In genomic region chr2:217713395-217714267, GRCh38 we compare ENCODE assay signal across 9 cellular contexts.
A peak's percentile ranks its signal among the peaks of the same experiment; 100 is the strongest.
DNase-seq lines count a peak whose midpoint lies in the region; ATAC-seq, FAIRE-seq and TF ChIP-seq lines count a peak whose summit lies in the region.
"Had no signal": no experiment of that assay in that cellular context is flagged by ENCODE, and none has a peak within 500 bp of the region (broad histone marks: within the 10 kb centered on the region; RNA-seq: fewer than 3 reads in every experiment).

No MANE protein-coding gene starts in this region.

- ATAC-seq in GM18511 (IDR thresholded peaks at IDR 0.05; ENCODE audit: unreplicated experiment): no peak

- TF ChIP-seq CTCF in fibroblast of the aortic adventitia (IDR thresholded peaks at IDR 0.05; ENCODE audit: insufficient read depth, low read length) (peak; percentile 99), nephron (IDR thresholded peaks at IDR 0.05; ENCODE audit: unreplicated experiment in 3 of 3) (peak; percentile 98 to 99 (median 99))

- H3K27me3 Mint-ChIP-seq in nephron (ENCODE audit: low read depth): no peaks in the 10 kb centered on the region

- H3K4me1 Mint-ChIP-seq in nephron: peaks cover 63% of the 10 kb centered on the region

- TF ChIP-seq POLR2A in GM12892 (IDR thresholded peaks at IDR 0.05; ENCODE audit: low read depth, low read length): no peak

- no peaks in the 10 kb centered on the region for H3K36me3 Mint-ChIP-seq in nephron (ENCODE audit: low read depth)

- H3K9me3 Mint-ChIP-seq in nephron: no peaks in the 10 kb centered on the region

- H3K4me3 ChIP-seq in fibroblast of the aortic adventitia (ENCODE audit: low read depth, low read length): no peak overlapping the region

- peak overlapping the region; percentile 52 to 98 (median 97) for H3K27ac Mint-ChIP-seq in nephron

- DNase-seq in GM12892 (ENCODE audit: insufficient read length) (peak; percentile 42), LHCN-M2 (ENCODE audit: low read depth) (peak; percentile 57), RPMI8226 (peak; percentile 47), fibroblast of the aortic adventitia (ENCODE audit: low read depth) (peak; percentile 75)
- peak; percentile 36 to 40 for DNase-seq in activated T-helper 1 cell treated with anti-CD3 and anti-CD28 coated beads, Interleukin-2, amount 50 U/mL, for 16 hours (ENCODE audit: low read depth in 1 of 2, low spot score in 1 of 2)
- peak; percentile 22 to 76 (median 56) for DNase-seq in stimulated activated naive CD4-positive, alpha-beta T cell (lab: John Stamatoyannopoulos, UW)

- peak; percentile 92 for FAIRE-seq in GM12892 (lab: Jason Lieb, UNC)
- FAIRE-seq: islet of Langerhans had no signal

- no peak overlapping the region for H3K4me3 Mint-ChIP-seq in nephron
